13 cellular contexts compared by ENCODE assay signal in genomic region chr10:11325817-11326216, GRCh38.
DNase-seq lines count a peak whose midpoint lies in the region; ATAC-seq and TF ChIP-seq lines count a peak whose summit lies in the region.
"Had no signal": no experiment of that assay in that cellular context is flagged by ENCODE, and none has a peak within 500 bp of the region (broad histone marks: within the 10 kb centered on the region; RNA-seq: fewer than 3 reads in every experiment).

No MANE protein-coding gene starts in this region.

- H3K4me3 ChIP-seq in left lung: no peak overlapping the region
- no peak overlapping the region for H3K4me3 ChIP-seq in A673 (ENCODE audit: low read depth, low read length, poor library complexity, severe bottlenecking)
- H3K4me3 ChIP-seq: PC-9 had no signal

- intact Hi-C loops in left lung (cut with DNase I) (no loop called here), A673 (cut with micrococcal nuclease; ENCODE audit: unreplicated experiment) (no loop called here)

- H3K4me1 Mint-ChIP-seq in stimulated activated naive CD8-positive, alpha-beta T cell treated with anti-CD3 and anti-CD28 coated beads, Interleukin-15, Interleukin-2, amounts not matched to agents 100 ng/mL and 50 ng/mL, for 24 hours (ENCODE audit: low read depth): peaks cover 37% of the 10 kb centered on the region
- H3K4me1 Mint-ChIP-seq in stimulated activated naive CD8-positive, alpha-beta T cell treated with anti-CD3 and anti-CD28 coated beads, Interleukin-15, amount 100 ng/mL, for 72 hours: peaks cover 69% of the 10 kb centered on the region
- H3K4me1 Mint-ChIP-seq in type B pancreatic cell (ENCODE audit: unreplicated experiment): peaks cover 4% of the 10 kb centered on the region

- no peak for DNase-seq in stimulated activated naive CD8-positive, alpha-beta T cell treated with anti-CD3 and anti-CD28 coated beads, Interleukin-15, amount 100 ng/mL, for 72 hours
- DNase-seq in amniotic epithelial cell (ENCODE audit: low read depth) (peak; percentile 29), left lung (no peak), type B pancreatic cell (ENCODE audit: extremely low spot score, unreplicated experiment) (peak; percentile 2), DMS79 treated with DMSO at 0.1 percent for 48 hours (lab: John Stamatoyannopoulos, UW) (no peak), A673 (ENCODE audit: low spot score) (no peak), NOMO-1 (lab: John Stamatoyannopoulos, UW; ENCODE audit: unreplicated experiment in 2 of 2) (no peak)
- DNase-seq: activated effector memory CD4-positive, alpha-beta T cell treated with Interleukin-2 at 50 U/mL for 16 hours; BE2C; PC-9; stimulated activated CD4-positive, alpha-beta T cell treated with anti-CD3 and anti-CD28 coated beads, Interleukin-1b, Interleukin-23, amount 100 ng/mL, for 48 hours had no signal

- H3K4me1 ChIP-seq in left lung: peaks cover 0 to 14% of the 10 kb centered on the region in 2 donors
- no peaks in the 10 kb centered on the region for H3K4me1 ChIP-seq in A673 (ENCODE audit: insufficient read depth, low read length, poor library complexity, severe bottlenecking)
- H3K4me1 ChIP-seq: BE2C had no signal

- no peaks in the 10 kb centered on the region for H3K9me3 ChIP-seq in left lung
- H3K9me3 ChIP-seq in A673 (ENCODE audit: low read depth, low read length, poor library complexity, severe bottlenecking): no peaks in the 10 kb centered on the region
- H3K9me3 ChIP-seq: BE2C had no signal

- TF ChIP-seq CTCF in left lung (IDR thresholded peaks at IDR 0.05): no peak
- no peak for TF ChIP-seq CTCF in type B pancreatic cell (conservative IDR thresholded peaks at IDR 0.05)
- no peak for TF ChIP-seq CTCF in A673 (conservative IDR thresholded peaks at IDR 0.05; ENCODE audit: low read depth, low read length)

- H3K27ac ChIP-seq in left lung: no peak overlapping the region
- H3K27ac ChIP-seq in A673 (ENCODE audit: low read depth, low read length, poor library complexity, severe bottlenecking): no peak overlapping the region
- H3K27ac ChIP-seq: PC-9 had no signal

- peaks cover 77% of the 10 kb centered on the region for H3K36me3 Mint-ChIP-seq in stimulated activated naive CD8-positive, alpha-beta T cell treated with anti-CD3 and anti-CD28 coated beads, Interleukin-15, Interleukin-2, amounts not matched to agents 100 ng/mL and 50 ng/mL, for 24 hours (ENCODE audit: low read depth)
- H3K36me3 Mint-ChIP-seq in type B pancreatic cell: no peaks in the 10 kb centered on the region

- POLR2A ChIA-PET in A673 (lab: Charles Lee; ENCODE audit: low non-redundant PET): no interaction called here

- no peaks in the 10 kb centered on the region for H3K9me3 Mint-ChIP-seq in stimulated activated naive CD8-positive, alpha-beta T cell treated with anti-CD3 and anti-CD28 coated beads, Interleukin-15, Interleukin-2, amounts not matched to agents 100 ng/mL and 50 ng/mL, for 24 hours
- H3K9me3 Mint-ChIP-seq in stimulated activated naive CD8-positive, alpha-beta T cell treated with anti-CD3 and anti-CD28 coated beads, Interleukin-15, amount 100 ng/mL, for 72 hours: no peaks in the 10 kb centered on the region
- no peaks in the 10 kb centered on the region for H3K9me3 Mint-ChIP-seq in type B pancreatic cell

- CTCF ChIA-PET in A673 (lab: Charles Lee): interaction anchor here (0.8 kb wide), 1 partner anchor 432 kb away, joined by 3 read pairs; no protein-coding TSS in a partner anchor

- H3K4me3 Mint-ChIP-seq in stimulated activated naive CD8-positive, alpha-beta T cell treated with anti-CD3 and anti-CD28 coated beads, Interleukin-15, Interleukin-2, amounts not matched to agents 100 ng/mL and 50 ng/mL, for 24 hours: no peak overlapping the region
- no peak overlapping the region for H3K4me3 Mint-ChIP-seq in stimulated activated naive CD8-positive, alpha-beta T cell treated with anti-CD3 and anti-CD28 coated beads, Interleukin-15, amount 100 ng/mL, for 72 hours
- no peak overlapping the region for H3K4me3 Mint-ChIP-seq in type B pancreatic cell

- H3K36me3 ChIP-seq in left lung (peaks cover 0 to 100% of the 10 kb centered on the region in 2 donors), A673 (ENCODE audit: insufficient read depth, low read length, poor library complexity, severe bottlenecking) (no peaks in the 10 kb centered on the region)
- H3K36me3 ChIP-seq: BE2C had no signal

- H3K27me3 ChIP-seq in left lung (no peaks in the 10 kb centered on the region), A673 (replicated peaks; ENCODE audit: insufficient read depth, low read depth, low read length, poor library complexity) (peaks cover 31% of the 10 kb centered on the region)

- peak overlapping the region; percentile 83 for H3K27ac Mint-ChIP-seq in stimulated activated naive CD8-positive, alpha-beta T cell treated with anti-CD3 and anti-CD28 coated beads, Interleukin-15, Interleukin-2, amounts not matched to agents 100 ng/mL and 50 ng/mL, for 24 hours
- H3K27ac Mint-ChIP-seq in stimulated activated naive CD8-positive, alpha-beta T cell treated with anti-CD3 and anti-CD28 coated beads, Interleukin-15, amount 100 ng/mL, for 72 hours: peak overlapping the region in 1 of 2 donors; percentile 8
- no peak overlapping the region for H3K27ac Mint-ChIP-seq in type B pancreatic cell

- no TSS peak for BruUV-seq in A673 (replicated peaks; lab: Mats Ljungman, UMichigan)

- ATAC-seq in stimulated activated naive CD8-positive, alpha-beta T cell treated with anti-CD3 and anti-CD28 coated beads, Interleukin-15, amount 100 ng/mL, for 72 hours: no peak
- ATAC-seq in left lung: peak; percentile 33
- ATAC-seq: activated CD4-positive, CD25-positive, alpha-beta regulatory T cell treated with anti-CD3 and anti-CD28 coated beads, Interleukin-2, amount 50 U/mL, for 24 hours had no signal

- H3K27me3 Mint-ChIP-seq in stimulated activated naive CD8-positive, alpha-beta T cell treated with anti-CD3 and anti-CD28 coated beads, Interleukin-15, Interleukin-2, amounts not matched to agents 100 ng/mL and 50 ng/mL, for 24 hours: no peaks in the 10 kb centered on the region
- H3K27me3 Mint-ChIP-seq in stimulated activated naive CD8-positive, alpha-beta T cell treated with anti-CD3 and anti-CD28 coated beads, Interleukin-15, amount 100 ng/mL, for 72 hours: no peaks in the 10 kb centered on the region
- H3K27me3 Mint-ChIP-seq in type B pancreatic cell: no peaks in the 10 kb centered on the region

Comparison
In these comparisons a context has a peak if more than half of its experiments do, and no peak if none do; other contexts are left out.
1. DNase-seq: peak in amniotic epithelial cell (single experiment) and type B pancreatic cell (single experiment); none in stimulated activated naive CD8-positive, alpha-beta T cell treated with anti-CD3 and anti-CD28 coated beads, Interleukin-15, amount 100 ng/mL, for 72 hours (0 of 2), left lung (0 of 2), DMS79 treated with DMSO at 0.1 percent for 48 hours (single experiment), A673 (single experiment) and NOMO-1 (0 of 2).